In genomic region chr17:44354582-44355309, GRCh38 we compare ENCODE assay signal across 8 cellular contexts. TPM values are rescaled to one million over a fixed set of nuclear protein-coding genes. Genes with fewer than 3 reads are reported as not detected.
A peak's percentile ranks its signal among the peaks of the same experiment; 100 is the strongest.
DNase-seq lines count a peak whose midpoint lies in the region; ATAC-seq, FAIRE-seq and TF ChIP-seq lines count a peak whose summit lies in the region.

No MANE protein-coding gene starts in this region.

- no peak for DNase-seq in Panc1 (ENCODE audit: low read depth, low spot score)
- DNase-seq in lower lobe of right lung: no peak
- DNase-seq in type B pancreatic cell (ENCODE audit: extremely low spot score, unreplicated experiment): no peak
- DNase-seq in RCC 7860 (ENCODE audit: low spot score): no peak
- no peak for DNase-seq in Caco-2
- DNase-seq in MG63: no peak

- H3K27me3 Mint-ChIP-seq in activated naive CD8-positive, alpha-beta T cell: no peaks in the 10 kb centered on the region
- H3K27me3 Mint-ChIP-seq in type B pancreatic cell (no peaks in the 10 kb centered on the region), Caco-2 (ENCODE audit: insufficient read depth, unreplicated experiment) (no peaks in the 10 kb centered on the region)

- intact Hi-C loops in Panc1 (cut with micrococcal nuclease; ENCODE audit: unreplicated experiment): no loop called here
- intact Hi-C loops in lower lobe of right lung (cut with DNase I): no loop called here
- intact Hi-C loops in Caco-2 (cut with micrococcal nuclease; ENCODE audit: unreplicated experiment): no loop called here

- H3K9me3 Mint-ChIP-seq in activated naive CD8-positive, alpha-beta T cell (ENCODE audit: low read depth): no peaks in the 10 kb centered on the region
- no peaks in the 10 kb centered on the region for H3K9me3 Mint-ChIP-seq in type B pancreatic cell
- no peaks in the 10 kb centered on the region for H3K9me3 Mint-ChIP-seq in Caco-2 (ENCODE audit: unreplicated experiment)

- H3K9me3 ChIP-seq in BLaER1: no peaks in the 10 kb centered on the region
- no peaks in the 10 kb centered on the region for H3K9me3 ChIP-seq in Panc1 (ENCODE audit: control insufficient read depth, insufficient read depth, low read depth, low read length)
- no peaks in the 10 kb centered on the region for H3K9me3 ChIP-seq in lower lobe of right lung
- H3K9me3 ChIP-seq in Caco-2: no peaks in the 10 kb centered on the region
- no peaks in the 10 kb centered on the region for H3K9me3 ChIP-seq in MG63

- in situ Hi-C loops in Panc1 (cut with HindIII; ENCODE audit: low pct_unique_long_range_greater_than_20kb, low sequenced_read_pairs): no loop called here

- H3K9ac ChIP-seq in BLaER1: 0 out of 2 replicates have a peak overlapping the region, but pooled peaks have one; percentile 12

- peaks cover 64% of the 10 kb centered on the region for H3K36me3 ChIP-seq in BLaER1
- no peaks in the 10 kb centered on the region for H3K36me3 ChIP-seq in Panc1 (ENCODE audit: control insufficient read depth, insufficient read depth, low read length)
- H3K36me3 ChIP-seq in lower lobe of right lung: peaks cover 36% of the 10 kb centered on the region
- H3K36me3 ChIP-seq in Caco-2 (ENCODE audit: control insufficient read depth, insufficient read depth, low read length): peaks cover 2% of the 10 kb centered on the region; the same call in 1 of the 2 replicates
- H3K36me3 ChIP-seq in MG63: peaks cover 6% of the 10 kb centered on the region

- no peak overlapping the region for H3K27ac Mint-ChIP-seq in activated naive CD8-positive, alpha-beta T cell
- H3K27ac Mint-ChIP-seq in type B pancreatic cell (no peak overlapping the region), Caco-2 (ENCODE audit: unreplicated experiment) (no peak overlapping the region)

- no peak for ATAC-seq in Panc1
- ATAC-seq in lower lobe of right lung: no peak

- H3K36me3 Mint-ChIP-seq in activated naive CD8-positive, alpha-beta T cell: no peaks in the 10 kb centered on the region
- H3K36me3 Mint-ChIP-seq in type B pancreatic cell (peaks cover 4% of the 10 kb centered on the region), Caco-2 (ENCODE audit: insufficient read depth, unreplicated experiment) (no peaks in the 10 kb centered on the region)

- TF ChIP-seq CTCF in Panc1 (IDR thresholded peaks at IDR 0.05) (peak; percentile 69), lower lobe of right lung (IDR thresholded peaks at IDR 0.05) (peak; percentile 17), type B pancreatic cell (conservative IDR thresholded peaks at IDR 0.05) (peak; percentile 78), Caco-2 (IDR thresholded peaks at IDR 0.05; ENCODE audit: insufficient read depth in 1 of 2, low read depth in 1 of 2, low read length in 1 of 2, severe bottlenecking in 1 of 2, unreplicated experiment in 1 of 2) (no peak)

- CTCF ChIA-PET in Panc1 (lab: Charles Lee): no interaction called here
- CTCF ChIA-PET in Caco-2 (lab: Charles Lee): interaction anchor here (0.6 kb wide), 1 partner anchor 65 kb away, joined by 8 read pairs; no protein-coding TSS in a partner anchor

- peak overlapping the region; percentile 42 for H3K4me3 Mint-ChIP-seq in activated naive CD8-positive, alpha-beta T cell
- peak overlapping the region; percentile 36 for H3K4me3 Mint-ChIP-seq in type B pancreatic cell
- no peak overlapping the region for H3K4me3 Mint-ChIP-seq in Caco-2 (ENCODE audit: unreplicated experiment)

- H4K20me1 ChIP-seq in BLaER1: peaks cover 81% of the 10 kb centered on the region

- BruUV-seq in Panc1 (replicated peaks; lab: Mats Ljungman, UMichigan) (no TSS peak), Caco-2 (replicated peaks; lab: Mats Ljungman, UMichigan) (no TSS peak)

- no peak overlapping the region for H3K27ac ChIP-seq in BLaER1
- no peak overlapping the region for H3K27ac ChIP-seq in Panc1 (ENCODE audit: low read length)
- no peak overlapping the region for H3K27ac ChIP-seq in lower lobe of right lung

- H3K27me3 ChIP-seq in BLaER1: peaks cover 31% of the 10 kb centered on the region
- no peaks in the 10 kb centered on the region for H3K27me3 ChIP-seq in Panc1 (ENCODE audit: control insufficient read depth, insufficient read depth, low read length)
- no peaks in the 10 kb centered on the region for H3K27me3 ChIP-seq in lower lobe of right lung (ENCODE audit: low read depth)
- no peaks in the 10 kb centered on the region for H3K27me3 ChIP-seq in Caco-2 (replicated peaks; ENCODE audit: control insufficient read depth, insufficient read depth, low read length)
- H3K27me3 ChIP-seq in MG63: no peaks in the 10 kb centered on the region

- H3K4me1 ChIP-seq in BLaER1: peaks cover 40% of the 10 kb centered on the region
- H3K4me1 ChIP-seq in Panc1 (ENCODE audit: control insufficient read depth, insufficient read depth, low read length): no peaks in the 10 kb centered on the region
- H3K4me1 ChIP-seq in lower lobe of right lung: no peaks in the 10 kb centered on the region
- no peaks in the 10 kb centered on the region for H3K4me1 ChIP-seq in Caco-2

- peaks cover 9% of the 10 kb centered on the region for H3K4me1 Mint-ChIP-seq in activated naive CD8-positive, alpha-beta T cell (ENCODE audit: low read depth)
- H3K4me1 Mint-ChIP-seq in type B pancreatic cell (ENCODE audit: unreplicated experiment): peaks cover 11% of the 10 kb centered on the region
- H3K4me1 Mint-ChIP-seq in Caco-2 (ENCODE audit: low read depth, unreplicated experiment): no peaks in the 10 kb centered on the region

- H3K4me2 ChIP-seq in BLaER1: peak overlapping the region; percentile 87

- FAIRE-seq in RCC 7860 (lab: Jason Lieb, UNC): no peak

- POLR2A ChIA-PET in Panc1 (lab: Charles Lee): no interaction called here
- POLR2A ChIA-PET in Caco-2 (lab: Charles Lee): no interaction called here

- peak overlapping the region; percentile 62 for H3K4me3 ChIP-seq in BLaER1
- no peak overlapping the region for H3K4me3 ChIP-seq in Panc1 (ENCODE audit: low read depth in 2 of 2, low read length in 2 of 2)
- no peak overlapping the region for H3K4me3 ChIP-seq in lower lobe of right lung
- H3K4me3 ChIP-seq in Caco-2 (ENCODE audit: low read depth, low read length): no peak overlapping the region
- no peak overlapping the region for H3K4me3 ChIP-seq in MG63

RNA-seq across cellular contexts. Expression of gene FAM171A2, which starts 8.9 kb away (rescaled TPM):
- total RNA-seq in Panc1 (2021; ENCODE audit: unreplicated experiment): 7.6 TPM
- polyA plus RNA-seq in Panc1 (2012; ENCODE audit: insufficient read length): 11.9 TPM
- total RNA-seq in lower lobe of right lung: 1.2 TPM
- total RNA-seq in type B pancreatic cell (ENCODE audit: low replicate concordance): 13.3 and 34.7 TPM in 2 replicates
- total RNA-seq in Caco-2 (2022): 3.0 and 3.6 TPM in 2 replicates
- total RNA-seq in MG63 (2014; rRNA removed; shearing (Covaris generic); ENCODE audit: low replicate concordance): 2.1 and 9.3 TPM in 2 replicates

RNA-seq across cellular contexts. Expression of gene GRN, which starts 9.6 kb away (rescaled TPM):
- total RNA-seq in Panc1 (2021; ENCODE audit: unreplicated experiment): 304 TPM
- polyA plus RNA-seq in Panc1 (2012; ENCODE audit: insufficient read length): 858 TPM
- 1,241 TPM for total RNA-seq in lower lobe of right lung
- total RNA-seq in type B pancreatic cell (ENCODE audit: low replicate concordance): 183 and 236 TPM in 2 replicates
- total RNA-seq in Caco-2 (2022): 167 and 176 TPM in 2 replicates
- total RNA-seq in MG63 (2014; rRNA removed; shearing (Covaris generic); ENCODE audit: low replicate concordance): 109 and 170 TPM in 2 replicates

RNA-seq across cellular contexts. Expression of gene SLC25A39, which starts 30.1 kb away (rescaled TPM):
- 138 TPM for total RNA-seq in Panc1 (2021; ENCODE audit: unreplicated experiment)
- 178 TPM for polyA plus RNA-seq in Panc1 (2012; ENCODE audit: insufficient read length)
- 76.1 TPM for total RNA-seq in lower lobe of right lung
- total RNA-seq in type B pancreatic cell (ENCODE audit: low replicate concordance): 137 and 169 TPM in 2 replicates
- 155 and 172 TPM in 2 replicates for total RNA-seq in Caco-2 (2022)
- 142 and 155 TPM in 2 replicates for total RNA-seq in MG63 (2014; rRNA removed; shearing (Covaris generic); ENCODE audit: low replicate concordance)

RNA-seq across cellular contexts. Expression of gene ITGA2B, which starts 34.7 kb away (rescaled TPM):
- total RNA-seq in Panc1 (2021; ENCODE audit: unreplicated experiment) (2.4 TPM), lower lobe of right lung (5.2 TPM), type B pancreatic cell (ENCODE audit: low replicate concordance) (0.69 and 8.8 TPM in 2 replicates), Caco-2 (2022) (5.9 and 6.9 TPM in 2 replicates)
- 2.1 TPM for polyA plus RNA-seq in Panc1 (2012; ENCODE audit: insufficient read length)
- not detected in 2 replicates for total RNA-seq in MG63 (2014; rRNA removed; shearing (Covaris generic); ENCODE audit: low replicate concordance)

RNA-seq across cellular contexts. Expression of gene RUNDC3A, which starts 46.3 kb away (rescaled TPM):
- total RNA-seq in Panc1 (2021; ENCODE audit: unreplicated experiment): 3.6 TPM
- 4.4 TPM for polyA plus RNA-seq in Panc1 (2012; ENCODE audit: insufficient read length)
- 0.38 TPM for total RNA-seq in lower lobe of right lung
- total RNA-seq in type B pancreatic cell (ENCODE audit: low replicate concordance): 10.3 and 12.3 TPM in 2 replicates
- 0.34 and 0.53 TPM in 2 replicates for total RNA-seq in Caco-2 (2022)
- total RNA-seq in MG63 (2014; rRNA removed; shearing (Covaris generic); ENCODE audit: low replicate concordance): not detected in 2 replicates

Comparison
In these comparisons a context has a peak if more than half of its experiments do, and no peak if none do; other contexts are left out.
1. CTCF ChIP-seq: peak in Panc1 (single experiment), lower lobe of right lung (single experiment) and type B pancreatic cell (single experiment); none in Caco-2 (0 of 2).